24 cellular contexts compared by ENCODE assay signal in the genomic region with DNA sequence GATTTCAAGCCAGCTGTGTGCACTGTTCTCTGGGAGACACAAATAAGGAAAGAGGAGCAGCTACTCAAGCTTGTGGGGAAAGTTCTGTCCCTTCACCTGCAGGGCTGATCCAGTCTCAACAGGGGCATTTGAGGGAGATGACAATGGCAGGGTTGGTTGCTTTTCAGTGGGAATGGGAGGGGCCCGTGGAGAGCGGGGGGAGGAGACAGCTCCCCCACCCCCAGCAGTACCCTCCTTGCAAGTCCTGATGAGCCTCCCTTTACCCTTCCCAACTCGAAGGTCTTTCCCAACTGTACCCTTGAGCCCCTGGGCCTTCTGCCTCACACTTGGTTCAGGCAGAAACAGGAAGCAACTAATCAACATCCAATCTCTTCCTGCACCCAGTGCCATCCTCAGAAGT.
"Had no signal": no experiment of that assay in that cellular context is flagged by ENCODE, and none has a peak within 500 bp of the region (broad histone marks: within the 10 kb centered on the region; RNA-seq: fewer than 3 reads in every experiment).

No MANE protein-coding gene starts in this region.

- H3K27ac ChIP-seq: adrenal gland, body of pancreas, breast epithelium, KMS-11 had no signal

- H3K27ac Mint-ChIP-seq: activated CD4-positive, alpha-beta T cell treated with anti-CD3 and anti-CD28 coated beads for 36 hours; activated CD4-positive, alpha-beta T cell treated with anti-CD3 and anti-CD28 coated beads, Interleukin-2, amount 10 ng/mL, durations not matched to agents 7 days and 5 days; activated CD8-positive, alpha-beta T cell treated with anti-CD3 and anti-CD28 coated beads, Interleukin-2, amount 10 ng/mL, durations not matched to agents 7 days and 5 days; activated naive CD4-positive, alpha-beta T cell treated with anti-CD3 and anti-CD28 coated beads for 36 hours; activated naive CD4-positive, alpha-beta T cell treated with anti-CD3 and anti-CD28 coated beads, Interleukin-2, amount 50 U/mL, for 72 hours; activated T-cell treated with anti-CD3 and anti-CD28 coated beads, Interleukin-2, amount 50 U/mL, for 24 hours; activated T-helper 1 cell treated with anti-CD3 and anti-CD28 coated beads, Interleukin-12 subunit alpha, Interleukin-12 subunit beta, Interleukin-2, Interleukin-4 antibody, amounts not matched to agents 30 ng/mL and 10 ng/mL and 1 ng/mL, durations not matched to agents 14 hours and 24 hours and 36 hours; T-helper 2 cell treated with Interferon-gamma antibody and Interleukin-4, amounts not matched to agents 5 μg/mL and 100 μg/mL, for 36 hours had no signal

- H3K4me1 ChIP-seq: body of pancreas, breast epithelium had no signal

- DNase-seq: activated CD4-positive, alpha-beta T cell treated with anti-CD3 and anti-CD28 coated beads for 36 hours; activated CD4-positive, alpha-beta T cell treated with anti-CD3 and anti-CD28 coated beads, Interleukin-2, amount 10 ng/mL, durations not matched to agents 7 days and 5 days; activated CD4-positive, alpha-beta T cell treated with anti-CD3 and anti-CD28 coated beads, Interleukin-2, amount 50 U/mL, for 48 hours; activated CD8-positive, alpha-beta T cell treated with anti-CD3 and anti-CD28 coated beads, Interleukin-2, amount 10 ng/mL, durations not matched to agents 7 days and 5 days; activated gamma-delta T cell treated with Interleukin-2 at 50 U/mL for 16 hours; activated naive CD4-positive, alpha-beta T cell treated with anti-CD3 and anti-CD28 coated beads for 36 hours; activated T-cell treated with anti-CD3 and anti-CD28 coated beads, Interleukin-2, amount 50 U/mL, for 24 hours; adrenal gland; body of pancreas; MM.1S; NCI-H1105; NCI-H1417 treated with DMSO at 0.1 percent for 48 hours; NCI-H187 treated with DMSO at 0.1 percent for 48 hours; NCI-H2081; NCI-H226; NCI-H446 treated with DMSO at 0.1 percent for 48 hours; NCI-H524 had no signal

- ATAC-seq: activated CD4-positive, alpha-beta T cell treated with anti-CD3 and anti-CD28 coated beads for 36 hours; activated CD4-positive, CD25-positive, alpha-beta regulatory T cell treated with anti-CD3 and anti-CD28 coated beads, Interleukin-2, amount 50 U/mL, for 24 hours; activated CD8-positive, alpha-beta T cell treated with anti-CD3 and anti-CD28 coated beads, Interleukin-2, amount 10 ng/mL, durations not matched to agents 7 days and 5 days; activated naive CD4-positive, alpha-beta T cell treated with anti-CD3 and anti-CD28 coated beads, Interleukin-2, amount 50 U/mL, for 72 hours; body of pancreas; Panc1 had no signal

- H3K27me3 ChIP-seq: adrenal gland, body of pancreas, breast epithelium had no signal

- H3K4me1 Mint-ChIP-seq: activated CD4-positive, alpha-beta T cell treated with anti-CD3 and anti-CD28 coated beads for 36 hours; activated CD4-positive, alpha-beta T cell treated with anti-CD3 and anti-CD28 coated beads, Interleukin-2, amount 10 ng/mL, durations not matched to agents 7 days and 5 days had no signal

- H3K9me3 ChIP-seq: adrenal gland, body of pancreas, breast epithelium had no signal

- H3K36me3 ChIP-seq: adrenal gland, breast epithelium had no signal

- H3K36me3 Mint-ChIP-seq: activated naive CD4-positive, alpha-beta T cell treated with anti-CD3 and anti-CD28 coated beads, Interleukin-2, amount 50 U/mL, for 72 hours had no signal

- H3K4me2 ChIP-seq: KMS-11 had no signal

- H3K4me3 ChIP-seq: adrenal gland, body of pancreas, breast epithelium had no signal

- H3K9me3 Mint-ChIP-seq: activated CD4-positive, alpha-beta T cell treated with anti-CD3 and anti-CD28 coated beads, Interleukin-2, amount 10 ng/mL, durations not matched to agents 7 days and 5 days; activated naive CD4-positive, alpha-beta T cell treated with anti-CD3 and anti-CD28 coated beads, Interleukin-2, amount 50 U/mL, for 72 hours; activated T-helper 1 cell treated with anti-CD3 and anti-CD28 coated beads, Interleukin-12 subunit alpha, Interleukin-12 subunit beta, Interleukin-2, Interleukin-4 antibody, amounts not matched to agents 30 ng/mL and 10 ng/mL and 1 ng/mL, durations not matched to agents 14 hours and 24 hours and 36 hours; T-helper 2 cell treated with Interferon-gamma antibody and Interleukin-4, amounts not matched to agents 5 μg/mL and 100 μg/mL, for 36 hours had no signal

- H3K4me3 Mint-ChIP-seq: activated CD4-positive, alpha-beta T cell treated with anti-CD3 and anti-CD28 coated beads for 36 hours; activated CD4-positive, alpha-beta T cell treated with anti-CD3 and anti-CD28 coated beads, Interleukin-2, amount 10 ng/mL, durations not matched to agents 7 days and 5 days; activated CD8-positive, alpha-beta T cell treated with anti-CD3 and anti-CD28 coated beads, Interleukin-2, amount 10 ng/mL, durations not matched to agents 7 days and 5 days; activated naive CD4-positive, alpha-beta T cell treated with anti-CD3 and anti-CD28 coated beads for 36 hours; activated T-cell treated with anti-CD3 and anti-CD28 coated beads, Interleukin-2, amount 50 U/mL, for 24 hours; activated T-helper 1 cell treated with anti-CD3 and anti-CD28 coated beads, Interleukin-12 subunit alpha, Interleukin-12 subunit beta, Interleukin-2, Interleukin-4 antibody, amounts not matched to agents 30 ng/mL and 10 ng/mL and 1 ng/mL, durations not matched to agents 14 hours and 24 hours and 36 hours; T-helper 2 cell treated with Interferon-gamma antibody and Interleukin-4, amounts not matched to agents 5 μg/mL and 100 μg/mL, for 36 hours had no signal
